ENCODE assay signal across 9 cellular contexts in the genomic region with DNA sequence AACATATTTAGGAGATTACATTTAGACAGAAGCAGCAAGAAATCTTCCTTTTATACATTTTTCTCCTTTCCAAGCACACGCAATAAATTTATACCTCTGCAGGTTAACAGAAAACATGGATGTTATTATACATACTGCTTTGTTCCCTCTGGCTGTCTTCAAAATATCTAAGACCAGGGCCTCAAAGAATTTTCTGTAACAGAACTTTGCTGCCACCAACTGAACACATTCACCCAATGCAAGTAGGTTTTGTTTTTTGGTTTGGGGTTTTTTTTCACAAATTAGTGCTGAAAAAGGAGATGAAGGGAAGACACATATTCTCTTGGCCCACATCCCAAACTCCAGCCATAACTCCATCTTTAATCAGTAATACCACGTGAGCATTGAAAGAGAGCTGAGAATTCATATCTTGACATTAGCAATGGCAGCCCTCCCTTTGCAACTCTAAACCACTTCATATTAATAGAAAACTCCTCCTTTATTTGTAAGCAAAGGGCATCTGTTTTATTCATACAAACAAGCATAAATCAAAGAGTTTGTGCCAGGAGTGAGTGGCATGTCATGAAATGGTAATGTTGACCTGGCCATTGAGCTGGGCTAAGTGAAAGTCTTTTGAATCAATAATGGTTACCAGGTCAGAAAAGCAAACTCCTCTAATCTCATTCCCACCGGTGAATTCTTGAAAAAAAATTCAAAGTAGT.
A peak's percentile ranks its signal among the peaks of the same experiment; 100 is the strongest.
DNase-seq lines count a peak whose midpoint lies in the region; ATAC-seq and TF ChIP-seq lines count a peak whose summit lies in the region.
"Had no signal": no experiment of that assay in that cellular context is flagged by ENCODE, and none has a peak within 500 bp of the region (broad histone marks: within the 10 kb centered on the region; RNA-seq: fewer than 3 reads in every experiment).

No MANE protein-coding gene starts in this region.

- no peak overlapping the region for H3K23ac ChIP-seq in neuronal stem cell (ENCODE audit: low read depth, low read length, poor library complexity)

- no peaks in the 10 kb centered on the region for H3K9me3 Mint-ChIP-seq in activated naive CD4-positive, alpha-beta T cell treated with anti-CD3 and anti-CD28 coated beads for 36 hours

- intact Hi-C loops in ascending aorta (cut with DNase I) = no loop called here
- intact Hi-C loops in activated naive CD4-positive, alpha-beta T cell treated with anti-CD3 and anti-CD28 coated beads for 36 hours (cut with micrococcal nuclease) = no loop called here

- H3K27me3 Mint-ChIP-seq in activated naive CD4-positive, alpha-beta T cell treated with anti-CD3 and anti-CD28 coated beads for 36 hours (ENCODE audit: low read depth) = no peaks in the 10 kb centered on the region
- H3K27me3 Mint-ChIP-seq: activated naive CD8-positive, alpha-beta T cell had no signal

- no peak overlapping the region for H3K27ac ChIP-seq in neuronal stem cell (replicated peaks; ENCODE audit: low read length)
- no peak overlapping the region for H3K27ac ChIP-seq in ascending aorta

- H3K4me2 ChIP-seq in neuronal stem cell (ENCODE audit: insufficient read depth, low read length, poor library complexity, severe bottlenecking) = no peak overlapping the region

- no peaks in the 10 kb centered on the region for H3K79me1 ChIP-seq in neuronal stem cell (ENCODE audit: low read depth, low read length)

- H2AK5ac ChIP-seq in neuronal stem cell (ENCODE audit: low read depth, low read length) = no peak overlapping the region

- CTCF ChIA-PET in HEK293T (lab: Yijun Ruan, JAX) = no interaction called here
- CTCF ChIA-PET in activated naive CD4-positive, alpha-beta T cell treated with anti-CD3 and anti-CD28 coated beads for 36 hours (lab: Charles Lee) = no interaction called here

- no peaks in the 10 kb centered on the region for H3K36me3 ChIP-seq in neuronal stem cell (replicated peaks in 1 of 2; ENCODE audit: control insufficient read depth in 2 of 2, insufficient read depth in 2 of 2, low read length in 2 of 2)
- H3K36me3 ChIP-seq in ascending aorta = no peaks in the 10 kb centered on the region

- H3K4me1 Mint-ChIP-seq in activated naive CD4-positive, alpha-beta T cell treated with anti-CD3 and anti-CD28 coated beads for 36 hours (ENCODE audit: low read depth) = peaks cover 8% of the 10 kb centered on the region

- no peak overlapping the region for H2BK5ac ChIP-seq in neuronal stem cell (ENCODE audit: low read length)

- POLR2A ChIA-PET in HEK293T (lab: Yijun Ruan, JAX) = no interaction called here

- no peak overlapping the region for H3K4me3 ChIP-seq in cardiac fibroblast (replicated peaks in 1 of 2; ENCODE audit: low read depth in 2 of 2, low read length in 2 of 2)
- no peak overlapping the region for H3K4me3 ChIP-seq in neuronal stem cell (ENCODE audit: low read length in 2 of 2)
- H3K4me3 ChIP-seq in ascending aorta = no peak overlapping the region

- no CpG with 5 or more reads among the region's 3 CpGs for WGBS in neuronal stem cell (ENCODE audit: extremely low coverage in 2 of 2, insufficient read length in 2 of 2, insufficient replicate concordance in 1 of 2), 2 donors

- no peak overlapping the region for H2BK120ac ChIP-seq in neuronal stem cell (ENCODE audit: low read depth, low read length)

- DNase-seq in HEK293T (ENCODE audit: extremely low spot score) = peak; percentile 5
- DNase-seq in NCI-H2196 treated with DMSO at 0.1 percent for 48 hours (lab: John Stamatoyannopoulos, UW; ENCODE audit: unreplicated experiment) = peak; percentile 73
- DNase-seq in cardiac fibroblast (ENCODE audit: low read depth in 2 of 2) = peak; percentile 33 to 66
- DNase-seq in neuronal stem cell (ENCODE audit: low spot score) = peak; percentile 20
- DNase-seq in ascending aorta (ENCODE audit: low spot score in 2 of 2) = no peak
- DNase-seq in omental fat pad (ENCODE audit: low spot score) = no peak
- DNase-seq in activated CD4-positive, alpha-beta T cell treated with anti-CD3 and anti-CD28 coated beads, Interleukin-2, amount 50 U/mL, for 1 hour = no peak
- no peak for DNase-seq in activated naive CD4-positive, alpha-beta T cell treated with anti-CD3 and anti-CD28 coated beads for 36 hours

- H3K27ac Mint-ChIP-seq in activated naive CD4-positive, alpha-beta T cell treated with anti-CD3 and anti-CD28 coated beads for 36 hours = no peak overlapping the region
- H3K27ac Mint-ChIP-seq: activated naive CD8-positive, alpha-beta T cell had no signal

- no peak overlapping the region for H4K8ac ChIP-seq in neuronal stem cell (ENCODE audit: low read depth, low read length)

- no peak overlapping the region for H2AFZ ChIP-seq in neuronal stem cell (ENCODE audit: low read length)

- H4K91ac ChIP-seq in neuronal stem cell (ENCODE audit: low read depth, low read length, poor library complexity) = no peak overlapping the region

- H3K14ac ChIP-seq in neuronal stem cell (ENCODE audit: low read length) = no peak overlapping the region

- H3K9ac ChIP-seq in neuronal stem cell (ENCODE audit: low read depth, low read length, poor library complexity) = no peak overlapping the region

- no peaks in the 10 kb centered on the region for H3K4me1 ChIP-seq in neuronal stem cell (ENCODE audit: control insufficient read depth in 2 of 2, insufficient read depth in 1 of 2, low read depth in 1 of 2, low read length in 2 of 2)
- H3K4me1 ChIP-seq in ascending aorta = no peaks in the 10 kb centered on the region

- no peaks in the 10 kb centered on the region for H3K36me3 Mint-ChIP-seq in activated naive CD4-positive, alpha-beta T cell treated with anti-CD3 and anti-CD28 coated beads for 36 hours (ENCODE audit: low read depth)
- H3K36me3 Mint-ChIP-seq: activated naive CD8-positive, alpha-beta T cell had no signal

- H3K27me3 ChIP-seq in neuronal stem cell (ENCODE audit: control insufficient read depth in 3 of 3, insufficient read depth in 3 of 3, low read depth in 1 of 3, low read length in 3 of 3) = no peaks in the 10 kb centered on the region
- no peaks in the 10 kb centered on the region for H3K27me3 ChIP-seq in ascending aorta

- ATAC-seq in omental fat pad (ENCODE audit: low FRiP score) = no peak

- H3K18ac ChIP-seq in neuronal stem cell (ENCODE audit: low read length) = no peak overlapping the region

- no peak overlapping the region for H2BK15ac ChIP-seq in neuronal stem cell (ENCODE audit: low read length)

- no peak overlapping the region for H2BK12ac ChIP-seq in neuronal stem cell (ENCODE audit: low read length)

- no peak overlapping the region for H3K4me3 Mint-ChIP-seq in activated naive CD4-positive, alpha-beta T cell treated with anti-CD3 and anti-CD28 coated beads for 36 hours
- H3K4me3 Mint-ChIP-seq: activated naive CD8-positive, alpha-beta T cell had no signal

- H3K4ac ChIP-seq in neuronal stem cell (ENCODE audit: low read length) = no peak overlapping the region

- peak; percentile 27 for TF ChIP-seq CTCF in cardiac fibroblast (IDR thresholded peaks at IDR 0.05; ENCODE audit: low read depth, low read length)
- TF ChIP-seq CTCF in ascending aorta (IDR thresholded peaks at IDR 0.05) = no peak
- TF ChIP-seq CTCF in omental fat pad (IDR thresholded peaks at IDR 0.05) = no peak

- H3K9me3 ChIP-seq in neuronal stem cell (replicated peaks in 1 of 2; ENCODE audit: control insufficient read depth in 2 of 2, insufficient read depth in 1 of 2, low read depth in 1 of 2, low read length in 2 of 2) = no peaks in the 10 kb centered on the region
- no peaks in the 10 kb centered on the region for H3K9me3 ChIP-seq in ascending aorta

TF ChIP-seq in HEK293T, 16 proteins besides CTCF, POLR2A, EP300 and RAD21:
- no peak for TF ChIP-seq LEF1 (IDR thresholded peaks at IDR 0.05; ENCODE audit: borderline replicate concordance)
- TF ChIP-seq FOXA1 (IDR thresholded peaks at IDR 0.05) = no peak
- no peak for TF ChIP-seq SUZ12 (IDR thresholded peaks at IDR 0.05)
- TF ChIP-seq NFRKB (IDR thresholded peaks at IDR 0.05) = no peak
- TF ChIP-seq BHLHE40 (IDR thresholded peaks at IDR 0.05; ENCODE audit: borderline replicate concordance) = no peak
- no peak for TF ChIP-seq PKNOX1 (IDR thresholded peaks at IDR 0.05)
- TF ChIP-seq SP1 (IDR thresholded peaks at IDR 0.05) = no peak
- no peak for TF ChIP-seq ARNT (IDR thresholded peaks at IDR 0.05)
- TF ChIP-seq FOXK2 (IDR thresholded peaks at IDR 0.05) = no peak
- no peak for TF ChIP-seq TARDBP (IDR thresholded peaks at IDR 0.05)
- TF ChIP-seq FOXM1 (IDR thresholded peaks at IDR 0.05; ENCODE audit: borderline replicate concordance) = no peak
- no peak for TF ChIP-seq CTBP1 (IDR thresholded peaks at IDR 0.05; ENCODE audit: borderline replicate concordance)
- no peak for TF ChIP-seq ZNF384 (IDR thresholded peaks at IDR 0.05)
- TF ChIP-seq ELF4 (IDR thresholded peaks at IDR 0.05) = no peak

Comparison
In these comparisons a context has a peak if more than half of its experiments do, and no peak if none do; other contexts are left out.
1. DNase-seq: peak in HEK293T (single experiment), NCI-H2196 treated with DMSO at 0.1 percent for 48 hours (single experiment), cardiac fibroblast (2 of 2) and neuronal stem cell (single experiment); none in ascending aorta (0 of 2), omental fat pad (single experiment), activated CD4-positive, alpha-beta T cell treated with anti-CD3 and anti-CD28 coated beads, Interleukin-2, amount 50 U/mL, for 1 hour (single experiment) and activated naive CD4-positive, alpha-beta T cell treated with anti-CD3 and anti-CD28 coated beads for 36 hours (single experiment).